In the genomic region with DNA sequence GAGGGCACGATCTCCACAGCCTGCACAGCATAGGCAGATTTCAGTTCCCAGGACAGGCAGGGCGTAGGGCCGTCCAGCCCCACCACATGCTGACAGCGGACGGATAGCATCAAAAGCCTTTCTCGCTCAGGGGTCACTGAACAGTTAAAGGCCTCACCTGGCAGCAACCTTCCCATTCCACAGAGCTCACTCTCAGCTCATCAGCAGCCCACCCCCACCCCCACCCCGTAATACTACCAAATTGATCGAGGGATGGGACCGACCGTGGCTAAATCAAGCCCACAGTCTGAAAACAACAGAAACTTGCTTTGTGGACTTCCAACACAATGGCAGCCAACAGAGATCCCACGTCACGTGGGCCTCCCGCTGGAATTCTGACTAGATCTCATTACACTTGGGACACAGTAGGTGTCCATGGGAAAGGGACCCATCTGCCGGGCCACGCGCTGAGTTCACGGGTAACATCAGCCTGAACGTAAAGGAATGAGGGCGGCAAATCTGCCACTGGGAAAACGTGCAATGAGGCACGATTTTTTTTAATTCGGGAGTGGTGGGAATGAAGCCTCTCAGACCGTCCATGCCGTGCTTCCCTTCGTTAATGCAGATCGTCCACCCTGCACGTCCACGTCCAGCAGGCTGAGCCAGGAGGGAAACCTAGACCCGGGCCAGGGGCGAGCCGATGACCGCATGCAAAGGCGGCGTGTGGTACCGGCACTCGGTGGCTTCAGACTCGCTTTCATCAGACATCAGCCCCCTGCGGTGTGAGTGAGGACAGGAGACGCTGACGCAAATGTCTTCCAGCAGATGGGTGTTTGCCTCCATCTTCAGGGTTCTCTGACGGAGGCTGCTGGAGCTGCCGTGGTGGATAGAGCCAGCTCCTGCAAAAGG, we compare ENCODE assay signal across 12 cellular contexts.
A peak's percentile ranks its signal among the peaks of the same experiment; 100 is the strongest.
DNase-seq lines count a peak whose midpoint lies in the region; ATAC-seq and TF ChIP-seq lines count a peak whose summit lies in the region.
"Had no signal": no experiment of that assay in that cellular context is flagged by ENCODE, and none has a peak within 500 bp of the region (broad histone marks: within the 10 kb centered on the region; RNA-seq: fewer than 3 reads in every experiment).

No MANE protein-coding gene starts in this region.

- peaks cover 20% of the 10 kb centered on the region for H3K4me1 Mint-ChIP-seq in WTC11

- no peak overlapping the region for H3K4me3 ChIP-seq in psoas muscle
- H3K4me3 ChIP-seq: PC-9, suprapubic skin had no signal

- peak overlapping the region; percentile 89 for H3K27ac Mint-ChIP-seq in WTC11
- H3K27ac Mint-ChIP-seq: T-helper 1 cell treated with Interleukin-12 subunit alpha and Interleukin-12 subunit beta and Interleukin-4 antibody, amounts not matched to agents 30 μg/mL and 1 μg/mL, for 36 hours had no signal

- CTCF ChIA-PET in WTC11 (lab: Charles Lee): interaction anchor here (1.0 kb wide), 1 partner anchor 108 kb away, joined by 3 read pairs; no protein-coding TSS in a partner anchor

- TF ChIP-seq CTCF in WTC11 (IDR thresholded peaks at IDR 0.05): no peak
- TF ChIP-seq CTCF in psoas muscle (IDR thresholded peaks at IDR 0.05): no peak
- no peak for TF ChIP-seq CTCF in foreskin keratinocyte (conservative IDR thresholded peaks at IDR 0.05)

- WGBS in psoas muscle, 3 donors: 93 to 94% (median 94%) methylated on average over 42 of the region's 42 CpGs

- peak; percentile 48 for DNase-seq in ELF-1 (ENCODE audit: low read depth, low spot score)
- DNase-seq in WTC11 (ENCODE audit: low spot score): peak; percentile 15
- peak; percentile 14 for DNase-seq in left cardiac atrium
- peak; percentile 12 to 44 for DNase-seq in psoas muscle
- no peak for DNase-seq in GOT3 (lab: John Stamatoyannopoulos, UW)
- DNase-seq in glomerular visceral epithelial cell (ENCODE audit: extremely low spot score): no peak
- DNase-seq in foreskin keratinocyte: no peak
- DNase-seq: COR-L47, NCI-H446 treated with DMSO at 0.1 percent for 48 hours, PC-9 had no signal

- H3K27me3 Mint-ChIP-seq in WTC11 (ENCODE audit: low read depth): no peaks in the 10 kb centered on the region

- no peaks in the 10 kb centered on the region for H3K9me3 ChIP-seq in psoas muscle
- H3K9me3 ChIP-seq: suprapubic skin had no signal

- POLR2A ChIA-PET in WTC11 (lab: Charles Lee): no interaction called here

- H3K4me3 Mint-ChIP-seq in WTC11: no peak overlapping the region
- H3K4me3 Mint-ChIP-seq: T-helper 1 cell treated with Interleukin-12 subunit alpha and Interleukin-12 subunit beta and Interleukin-4 antibody, amounts not matched to agents 30 μg/mL and 1 μg/mL, for 36 hours had no signal

- H3K4me1 ChIP-seq in psoas muscle (no peaks in the 10 kb centered on the region), foreskin keratinocyte (no peaks in the 10 kb centered on the region)

- peaks cover 35% of the 10 kb centered on the region for H3K36me3 Mint-ChIP-seq in WTC11

- ATAC-seq in WTC11 (no peak), left cardiac atrium (no peak), psoas muscle (no peak), foreskin keratinocyte (no peak)

- intact Hi-C loops in left cardiac atrium (cut with DNase I) (no loop called here), psoas muscle (cut with DNase I) (no loop called here)

- no peak overlapping the region for H3K27ac ChIP-seq in psoas muscle
- no peak overlapping the region for H3K27ac ChIP-seq in foreskin keratinocyte
- H3K27ac ChIP-seq: PC-9, suprapubic skin had no signal

- no peaks in the 10 kb centered on the region for H3K9me3 Mint-ChIP-seq in WTC11
- H3K9me3 Mint-ChIP-seq: T-helper 1 cell treated with Interleukin-12 subunit alpha and Interleukin-12 subunit beta and Interleukin-4 antibody, amounts not matched to agents 30 μg/mL and 1 μg/mL, for 36 hours had no signal

- H3K27me3 ChIP-seq in psoas muscle (ENCODE audit: insufficient read depth in 3 of 3, low read length in 2 of 3): peaks cover 0 to 15% (median 3%) of the 10 kb centered on the region in 3 donors
- H3K27me3 ChIP-seq in foreskin keratinocyte: no peaks in the 10 kb centered on the region
- H3K27me3 ChIP-seq: suprapubic skin had no signal

- no peaks in the 10 kb centered on the region for H3K36me3 ChIP-seq in psoas muscle (ENCODE audit: insufficient read depth in 1 of 2, low read depth in 1 of 2)

TF ChIP-seq in WTC11, 78 proteins besides CTCF, POLR2A, EP300 and RAD21 (continues in another document):
- no peak for TF ChIP-seq RORB (CRISPR knock-in tag; IDR thresholded peaks at IDR 0.05)
- TF ChIP-seq, protein P1, sequence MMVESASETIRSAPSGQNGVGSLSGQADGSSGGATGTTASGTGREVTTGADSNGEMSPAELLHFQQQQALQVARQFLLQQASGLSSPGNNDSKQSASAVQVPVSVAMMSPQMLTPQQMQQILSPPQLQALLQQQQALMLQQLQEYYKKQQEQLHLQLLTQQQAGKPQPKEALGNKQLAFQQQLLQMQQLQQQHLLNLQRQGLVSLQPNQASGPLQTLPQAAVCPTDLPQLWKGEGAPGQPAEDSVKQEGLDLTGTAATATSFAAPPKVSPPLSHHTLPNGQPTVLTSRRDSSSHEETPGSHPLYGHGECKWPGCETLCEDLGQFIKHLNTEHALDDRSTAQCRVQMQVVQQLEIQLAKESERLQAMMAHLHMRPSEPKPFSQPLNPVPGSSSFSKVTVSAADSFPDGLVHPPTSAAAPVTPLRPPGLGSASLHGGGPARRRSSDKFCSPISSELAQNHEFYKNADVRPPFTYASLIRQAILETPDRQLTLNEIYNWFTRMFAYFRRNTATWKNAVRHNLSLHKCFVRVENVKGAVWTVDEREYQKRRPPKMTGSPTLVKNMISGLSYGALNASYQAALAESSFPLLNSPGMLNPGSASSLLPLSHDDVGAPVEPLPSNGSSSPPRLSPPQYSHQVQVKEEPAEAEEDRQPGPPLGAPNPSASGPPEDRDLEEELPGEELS (CRISPR knock-in tag; IDR thresholded peaks at IDR 0.05): no peak
- TF ChIP-seq FOXK1 (CRISPR knock-in tag; IDR thresholded peaks at IDR 0.05): no peak
- TF ChIP-seq NFYB (CRISPR knock-in tag; conservative IDR thresholded peaks at IDR 0.05; ENCODE audit: low read depth): no peak
- TF ChIP-seq, protein P2, sequence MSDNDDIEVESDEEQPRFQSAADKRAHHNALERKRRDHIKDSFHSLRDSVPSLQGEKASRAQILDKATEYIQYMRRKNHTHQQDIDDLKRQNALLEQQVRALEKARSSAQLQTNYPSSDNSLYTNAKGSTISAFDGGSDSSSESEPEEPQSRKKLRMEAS (CRISPR knock-in tag; IDR thresholded peaks at IDR 0.05): no peak
- TF ChIP-seq, protein P3, sequence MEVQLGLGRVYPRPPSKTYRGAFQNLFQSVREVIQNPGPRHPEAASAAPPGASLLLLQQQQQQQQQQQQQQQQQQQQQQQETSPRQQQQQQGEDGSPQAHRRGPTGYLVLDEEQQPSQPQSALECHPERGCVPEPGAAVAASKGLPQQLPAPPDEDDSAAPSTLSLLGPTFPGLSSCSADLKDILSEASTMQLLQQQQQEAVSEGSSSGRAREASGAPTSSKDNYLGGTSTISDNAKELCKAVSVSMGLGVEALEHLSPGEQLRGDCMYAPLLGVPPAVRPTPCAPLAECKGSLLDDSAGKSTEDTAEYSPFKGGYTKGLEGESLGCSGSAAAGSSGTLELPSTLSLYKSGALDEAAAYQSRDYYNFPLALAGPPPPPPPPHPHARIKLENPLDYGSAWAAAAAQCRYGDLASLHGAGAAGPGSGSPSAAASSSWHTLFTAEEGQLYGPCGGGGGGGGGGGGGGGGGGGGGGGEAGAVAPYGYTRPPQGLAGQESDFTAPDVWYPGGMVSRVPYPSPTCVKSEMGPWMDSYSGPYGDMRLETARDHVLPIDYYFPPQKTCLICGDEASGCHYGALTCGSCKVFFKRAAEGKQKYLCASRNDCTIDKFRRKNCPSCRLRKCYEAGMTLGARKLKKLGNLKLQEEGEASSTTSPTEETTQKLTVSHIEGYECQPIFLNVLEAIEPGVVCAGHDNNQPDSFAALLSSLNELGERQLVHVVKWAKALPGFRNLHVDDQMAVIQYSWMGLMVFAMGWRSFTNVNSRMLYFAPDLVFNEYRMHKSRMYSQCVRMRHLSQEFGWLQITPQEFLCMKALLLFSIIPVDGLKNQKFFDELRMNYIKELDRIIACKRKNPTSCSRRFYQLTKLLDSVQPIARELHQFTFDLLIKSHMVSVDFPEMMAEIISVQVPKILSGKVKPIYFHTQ (CRISPR knock-in tag; IDR thresholded peaks at IDR 0.05): no peak
- no peak for TF ChIP-seq NR2C2 (CRISPR knock-in tag; IDR thresholded peaks at IDR 0.05)
- TF ChIP-seq, protein P4, sequence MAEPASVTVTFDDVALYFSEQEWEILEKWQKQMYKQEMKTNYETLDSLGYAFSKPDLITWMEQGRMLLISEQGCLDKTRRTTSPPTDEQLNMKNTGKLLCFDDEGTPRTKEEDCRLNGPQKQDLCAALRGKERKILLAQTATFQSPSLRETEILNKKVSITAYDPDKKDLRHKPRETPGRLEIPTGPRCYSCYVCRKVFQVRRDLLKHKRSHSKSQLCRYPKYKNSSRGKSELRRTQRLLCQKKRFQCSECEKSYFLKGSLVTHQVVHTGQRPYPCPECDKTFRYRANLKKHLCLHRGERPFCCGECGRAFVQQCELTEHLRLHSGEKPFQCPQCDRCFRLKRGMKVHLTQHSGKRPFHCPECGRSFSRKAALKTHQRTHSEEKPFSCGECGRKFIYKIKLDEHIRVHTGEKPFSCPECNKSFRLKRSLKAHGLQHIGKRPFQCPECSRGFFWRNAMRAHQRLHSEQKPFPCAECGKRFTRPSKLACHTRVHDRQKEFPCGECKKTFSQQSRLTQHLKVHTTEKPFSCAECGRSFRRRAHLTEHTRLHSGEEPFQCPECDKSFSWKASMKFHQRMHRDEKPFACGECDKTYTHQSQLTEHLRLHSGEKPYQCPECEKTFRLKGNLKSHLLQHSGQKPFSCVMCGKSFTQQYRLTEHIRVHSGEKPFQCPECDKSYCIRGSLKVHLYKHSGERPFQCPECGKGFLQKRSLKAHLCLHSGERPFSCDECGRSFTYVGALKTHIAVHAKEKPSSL (CRISPR knock-in tag; conservative IDR thresholded peaks at IDR 0.05): no peak
- TF ChIP-seq, protein P5, sequence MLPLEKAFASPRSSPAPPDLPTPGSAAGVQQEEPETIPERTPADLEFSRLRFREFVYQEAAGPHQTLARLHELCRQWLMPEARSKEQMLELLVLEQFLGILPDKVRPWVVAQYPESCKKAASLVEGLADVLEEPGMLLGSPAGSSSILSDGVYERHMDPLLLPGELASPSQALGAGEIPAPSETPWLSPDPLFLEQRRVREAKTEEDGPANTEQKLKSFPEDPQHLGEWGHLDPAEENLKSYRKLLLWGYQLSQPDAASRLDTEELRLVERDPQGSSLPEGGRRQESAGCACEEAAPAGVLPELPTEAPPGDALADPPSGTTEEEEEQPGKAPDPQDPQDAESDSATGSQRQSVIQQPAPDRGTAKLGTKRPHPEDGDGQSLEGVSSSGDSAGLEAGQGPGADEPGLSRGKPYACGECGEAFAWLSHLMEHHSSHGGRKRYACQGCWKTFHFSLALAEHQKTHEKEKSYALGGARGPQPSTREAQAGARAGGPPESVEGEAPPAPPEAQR (CRISPR knock-in tag; IDR thresholded peaks at IDR 0.05): no peak

Comparison
In these comparisons a context has a peak if more than half of its experiments do, and no peak if none do; other contexts are left out.
1. DNase-seq: peak in ELF-1 (single experiment), WTC11 (single experiment), left cardiac atrium (single experiment) and psoas muscle (2 of 2); none in GOT3 (single experiment), glomerular visceral epithelial cell (single experiment) and foreskin keratinocyte (0 of 2).